ENCODE assay signal across 8 cellular contexts in genomic region chr2:169131587-169132512, GRCh38.
DNase-seq lines count a peak whose midpoint lies in the region; ATAC-seq, FAIRE-seq and TF ChIP-seq lines count a peak whose summit lies in the region.

No MANE protein-coding gene starts in this region.

- no peaks in the 10 kb centered on the region for H3K36me3 ChIP-seq in upper lobe of left lung

- in situ Hi-C loops in T47D (cut with HindIII; ENCODE audit: low pct_unique_long_range_greater_than_20kb, low sequenced_read_pairs) = no loop called here

- H3K4me1 ChIP-seq in upper lobe of left lung = no peaks in the 10 kb centered on the region

- H3K27me3 ChIP-seq in upper lobe of left lung = no peaks in the 10 kb centered on the region

- FAIRE-seq in GM12891 (lab: Jason Lieb, UNC) = peak; percentile 78

- TF ChIP-seq POLR2A in GM12891 (IDR thresholded peaks at IDR 0.05; ENCODE audit: low read depth, low read length) (no peak), upper lobe of left lung (IDR thresholded peaks at IDR 0.05) (no peak)

- intact Hi-C loops in left colon (cut with DNase I, micrococcal nuclease) = no loop called here

- no peak overlapping the region for H3K4me3 ChIP-seq in AG09309 (ENCODE audit: control insufficient read depth, low read depth, low read length)
- H3K4me3 ChIP-seq in upper lobe of left lung = no peak overlapping the region

- peak; percentile 69 for TF ChIP-seq CTCF in AG09309 (IDR thresholded peaks at IDR 0.05; ENCODE audit: control insufficient read depth, insufficient read depth, low read depth, low read length, missing control alignments)
- TF ChIP-seq CTCF in upper lobe of left lung (IDR thresholded peaks at IDR 0.05) = peak; percentile 57 to 83 (median 78)

- DNase-seq in AG09309 (ENCODE audit: low read depth) (no peak), GM12891 (ENCODE audit: insufficient read length, low spot score) (peak; percentile 23), NCI-H460 (ENCODE audit: extremely low read depth, low read depth) (peak; percentile 52), T47D (ENCODE audit: low read depth in 1 of 2, low spot score in 1 of 2) (peak; percentile 26 to 58), left colon (no peak), upper lobe of left lung (no peak)

- H3K9me3 ChIP-seq in upper lobe of left lung = no peaks in the 10 kb centered on the region

- TF ChIP-seq EP300 in upper lobe of left lung (IDR thresholded peaks at IDR 0.05) = no peak

- H3K27ac ChIP-seq in upper lobe of left lung = no peak overlapping the region

- WGBS in upper lobe of left lung, 2 donors = 35 to 38% methylated on average over 9 of the region's 9 CpGs

- ATAC-seq in HG02938 (IDR thresholded peaks at IDR 0.05; ENCODE audit: unreplicated experiment) (peak; percentile 79), left colon (peak; percentile 63), upper lobe of left lung (ENCODE audit: low FRiP score in 2 of 2) (peak in 1 of 2 donors; percentile 84), HG02623 (IDR thresholded peaks at IDR 0.05; ENCODE audit: unreplicated experiment) (no peak)

TF ChIP-seq in GM12891, 5 proteins besides CTCF, POLR2A, EP300 and RAD21:
- TF ChIP-seq POLR2AphosphoS5 (IDR thresholded peaks at IDR 0.05; ENCODE audit: low read depth, low read length) (no peak), POU2F2 (IDR thresholded peaks at IDR 0.05; ENCODE audit: low read depth, low read length) (no peak), PAX5 (IDR thresholded peaks at IDR 0.05; ENCODE audit: insufficient read depth, low read length, severe bottlenecking) (no peak), SPI1 (IDR thresholded peaks at IDR 0.05; ENCODE audit: low read depth, low read length) (no peak), TAF1 (IDR thresholded peaks at IDR 0.05; ENCODE audit: low read depth, low read length) (no peak)
TF ChIP-seq in GM12891: peak in this region for 0.

Comparison
In these comparisons a context has a peak if more than half of its experiments do, and no peak if none do; other contexts are left out.
1. DNase-seq: peak in GM12891 (single experiment), NCI-H460 (single experiment) and T47D (2 of 2); none in AG09309 (single experiment), left colon (0 of 2) and upper lobe of left lung (0 of 2).